ENCODE assay signal across 8 cellular contexts in genomic region chr6:163356324-163356723, GRCh38.
DNase-seq lines count a peak whose midpoint lies in the region; ATAC-seq lines count a peak whose summit lies in the region.

No MANE protein-coding gene starts in this region.

- H3K27me3 Mint-ChIP-seq in stimulated activated memory B cell treated with anti-CD40 and anti-IgM and Interleukin-4, amounts not matched to agents 10 μg/mL and 1 μg/mL and 100 μg/mL, for 72 hours = peaks cover 13% of the 10 kb centered on the region

- no peak overlapping the region for H3K4me3 Mint-ChIP-seq in stimulated activated memory B cell treated with anti-CD40 and anti-IgM and Interleukin-4, amounts not matched to agents 10 μg/mL and 1 μg/mL and 100 μg/mL, for 72 hours

- no peaks in the 10 kb centered on the region for H3K9me3 Mint-ChIP-seq in stimulated activated memory B cell treated with anti-CD40 and anti-IgM and Interleukin-4, amounts not matched to agents 10 μg/mL and 1 μg/mL and 100 μg/mL, for 72 hours

- H3K4me1 Mint-ChIP-seq in stimulated activated memory B cell treated with anti-CD40 and anti-IgM and Interleukin-4, amounts not matched to agents 10 μg/mL and 1 μg/mL and 100 μg/mL, for 72 hours = peaks cover 17% of the 10 kb centered on the region

- H3K27ac Mint-ChIP-seq in stimulated activated memory B cell treated with anti-CD40 and anti-IgM and Interleukin-4, amounts not matched to agents 10 μg/mL and 1 μg/mL and 100 μg/mL, for 72 hours = peak overlapping the region; percentile 81

- ATAC-seq in stimulated activated memory B cell treated with anti-CD40 and anti-IgM and Interleukin-4, amounts not matched to agents 10 μg/mL and 1 μg/mL and 100 μg/mL, for 72 hours = no peak
- no peak for ATAC-seq in GM21723 (IDR thresholded peaks at IDR 0.05; ENCODE audit: unreplicated experiment)
- no peak for ATAC-seq in HG02852 (IDR thresholded peaks at IDR 0.05; ENCODE audit: unreplicated experiment)

- no peaks in the 10 kb centered on the region for H3K36me3 Mint-ChIP-seq in stimulated activated memory B cell treated with anti-CD40 and anti-IgM and Interleukin-4, amounts not matched to agents 10 μg/mL and 1 μg/mL and 100 μg/mL, for 72 hours

- DNase-seq in HS-5 (ENCODE audit: low read depth) (peak; percentile 43), anterior cingulate cortex (lab: John Stamatoyannopoulos, UW) (peak in 51 of 58 donors; percentile 17 to 89 (median 67)), inferior parietal cortex (ENCODE audit: extremely low spot score) (peak; percentile 49), NCI-H1694 treated with DMSO at 0.1 percent for 48 hours (lab: John Stamatoyannopoulos, UW) (no peak), DMS79 (lab: John Stamatoyannopoulos, UW) (no peak)

Comparison
In these comparisons a context has a peak if more than half of its experiments do, and no peak if none do; other contexts are left out.
1. DNase-seq: peak in HS-5 (single experiment), anterior cingulate cortex (51 of 58) and inferior parietal cortex (single experiment); none in NCI-H1694 treated with DMSO at 0.1 percent for 48 hours (single experiment) and DMS79 (single experiment).